In the genomic region with DNA sequence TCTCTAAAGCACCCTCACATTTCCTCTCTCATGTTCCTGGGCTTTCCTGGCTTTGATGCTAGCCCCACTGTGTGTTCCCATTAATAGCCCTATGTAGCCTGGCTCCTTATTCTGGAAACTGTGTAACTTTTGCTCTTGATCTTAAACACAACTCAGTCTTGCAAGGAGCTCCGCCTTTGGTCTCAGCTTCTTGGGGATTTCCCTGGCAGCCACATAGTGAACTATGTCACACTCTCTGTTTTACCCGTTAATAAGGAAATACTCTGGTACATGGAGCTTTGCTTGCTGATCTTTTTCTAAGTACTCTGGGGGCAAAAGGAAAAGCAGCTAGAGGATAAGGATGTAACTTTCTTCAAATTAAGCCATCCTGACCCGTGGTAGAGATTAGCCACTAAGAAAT, we compare ENCODE assay signal across 12 cellular contexts.
A peak's percentile ranks its signal among the peaks of the same experiment; 100 is the strongest.
DNase-seq lines count a peak whose midpoint lies in the region; ATAC-seq, FAIRE-seq and TF ChIP-seq lines count a peak whose summit lies in the region.
"Had no signal": no experiment of that assay in that cellular context is flagged by ENCODE, and none has a peak within 500 bp of the region (broad histone marks: within the 10 kb centered on the region; RNA-seq: fewer than 3 reads in every experiment).

No MANE protein-coding gene starts in this region.

- peak; percentile 59 for DNase-seq in GM13976 (ENCODE audit: low spot score)
- DNase-seq in hepatocyte (ENCODE audit: low spot score), result no peak
- DNase-seq in NCI-H187 treated with DMSO at 0.1 percent for 48 hours (lab: John Stamatoyannopoulos, UW), result no peak
- DNase-seq in ovary, result no peak
- DNase-seq in MG63, result no peak
- DNase-seq in HepG2 (ENCODE audit: low spot score), result no peak
- DNase-seq: hypothalamus, NCI-H446 had no signal

- BruUV-seq in HepG2 (replicated peaks; lab: Mats Ljungman, UMichigan), result no TSS peak

- peaks cover 9% of the 10 kb centered on the region for H4K20me1 ChIP-seq in hepatocyte (ENCODE audit: insufficient read depth, poor library complexity, severe bottlenecking)
- H4K20me1 ChIP-seq in HepG2 (ENCODE audit: insufficient read depth, low read length), result 0 out of 2 replicates have a peak, but pooled peaks cover 5% of the 10 kb centered on the region

- TF ChIP-seq POLR2A in ovary (IDR thresholded peaks at IDR 0.05) (no peak), HepG2 (IDR thresholded peaks at IDR 0.05; ENCODE audit: insufficient read depth in 1 of 2, low read depth in 2 of 2, low read length in 2 of 2) (no peak)

- no peak for FAIRE-seq in HepG2 (lab: Jason Lieb, UNC)
- FAIRE-seq: bronchial epithelial cell, TTC549 had no signal

- TF ChIP-seq CTCF in GM13976 (IDR thresholded peaks at IDR 0.05; ENCODE audit: borderline replicate concordance, control extremely low read depth, extremely low read depth, insufficient read depth, missing control alignments), result no peak
- TF ChIP-seq CTCF in hepatocyte (IDR thresholded peaks at IDR 0.05; ENCODE audit: poor library complexity), result no peak
- TF ChIP-seq CTCF in ovary (IDR thresholded peaks at IDR 0.05), result no peak
- TF ChIP-seq CTCF in HepG2 (CRISPR knock-in tag; IDR thresholded peaks at IDR 0.05), result no peak

- H3K4me3 ChIP-seq in hepatocyte, result no peak overlapping the region
- H3K4me3 ChIP-seq in ovary, result no peak overlapping the region
- no peak overlapping the region for H3K4me3 ChIP-seq in MG63
- H3K4me3 ChIP-seq in HepG2 (replicated peaks in 1 of 3; ENCODE audit: insufficient read depth in 1 of 3, low read depth in 2 of 3, low read length in 3 of 3), result no peak overlapping the region

- WGBS in hepatocyte (ENCODE audit: low lambda C conversion rate, missing lambda C conversion rate), result 81% methylated on average over 3 of the region's 3 CpGs
- 66 to 76% (median 75%) methylated on average over 3 of the region's 3 CpGs for WGBS in ovary, 3 donors
- WGBS in HepG2 (ENCODE audit: low lambda C conversion rate), result 100% methylated on average over 3 of the region's 3 CpGs

- H3K27ac ChIP-seq in hepatocyte, result peak overlapping the region; percentile 43
- H3K27ac ChIP-seq in ovary, result no peak overlapping the region
- no peak overlapping the region for H3K27ac ChIP-seq in HepG2 (ENCODE audit: extremely low read length, insufficient read depth, low read length)

- no peaks in the 10 kb centered on the region for H3K36me3 ChIP-seq in hepatocyte (replicated peaks; ENCODE audit: insufficient read depth, low read depth)
- H3K36me3 ChIP-seq in ovary, result no peaks in the 10 kb centered on the region
- H3K36me3 ChIP-seq in MG63, result no peaks in the 10 kb centered on the region
- peaks cover 0 to 2% of the 10 kb centered on the region in 2 experiments; a peak in 2 of 5 replicates for H3K36me3 ChIP-seq in HepG2 (replicated peaks in 1 of 2; ENCODE audit: control insufficient read depth in 1 of 2, insufficient read depth in 2 of 2, low read length in 2 of 2)

- no peaks in the 10 kb centered on the region for H3K9me2 ChIP-seq in hepatocyte (replicated peaks; ENCODE audit: insufficient read depth)

- TF ChIP-seq RAD21 in HepG2 (CRISPR knock-in tag; IDR thresholded peaks at IDR 0.05), result no peak

- in situ Hi-C loops in GM13976 (cut with MboI; ENCODE audit: low sequenced_read_pairs, unreplicated experiment), result no loop called here
- in situ Hi-C loops in HepG2 (cut with HindIII; ENCODE audit: extremely low pct_ligation_motif_present, low pct_unique_long_range_greater_than_20kb), result no loop called here

- peaks cover 99% of the 10 kb centered on the region for H3K79me2 ChIP-seq in hepatocyte
- H3K79me2 ChIP-seq in HepG2 (ENCODE audit: insufficient read depth, low read length), result peaks cover 29% of the 10 kb centered on the region

- H3K27me3 ChIP-seq in hepatocyte, result no peaks in the 10 kb centered on the region
- no peaks in the 10 kb centered on the region for H3K27me3 ChIP-seq in ovary
- H3K27me3 ChIP-seq in MG63, result no peaks in the 10 kb centered on the region
- no peaks in the 10 kb centered on the region; a peak in 1 of 5 replicates for H3K27me3 ChIP-seq in HepG2 (ENCODE audit: control insufficient read depth in 1 of 2, insufficient read depth in 2 of 2, low read length in 2 of 2)

- POLR2A ChIA-PET in HepG2 (lab: Yijun Ruan, JAX), result no interaction called here

- no peaks in the 10 kb centered on the region for H3K9me3 ChIP-seq in hepatocyte (ENCODE audit: low read depth)
- no peaks in the 10 kb centered on the region for H3K9me3 ChIP-seq in ovary
- H3K9me3 ChIP-seq in MG63, result peaks cover 15% of the 10 kb centered on the region
- peaks cover 11% of the 10 kb centered on the region; the same call in 1 of the 2 replicates for H3K9me3 ChIP-seq in HepG2 (ENCODE audit: low read length)

- CTCF ChIA-PET in HepG2 (lab: Yijun Ruan, JAX; ENCODE audit: low intra/inter-chr PET ratio, low total read pairs), result no interaction called here

- ATAC-seq in GM21367 (IDR thresholded peaks at IDR 0.05; ENCODE audit: unreplicated experiment), result peak; percentile 53
- peak; percentile 87 for ATAC-seq in HG03378 (IDR thresholded peaks at IDR 0.05; ENCODE audit: unreplicated experiment)
- no peak for ATAC-seq in HepG2

- no peak overlapping the region for H3K4me2 ChIP-seq in hepatocyte
- no peak overlapping the region for H3K4me2 ChIP-seq in HepG2 (ENCODE audit: low read depth, low read length)

- H3K4me1 ChIP-seq in hepatocyte (ENCODE audit: insufficient read depth), result peaks cover 8% of the 10 kb centered on the region
- H3K4me1 ChIP-seq in ovary (ENCODE audit: insufficient read depth), result no peaks in the 10 kb centered on the region
- H3K4me1 ChIP-seq in HepG2 (ENCODE audit: insufficient read depth, low read length), result no peaks in the 10 kb centered on the region

- intact Hi-C loops in ovary (cut with DNase I), result no loop called here
- intact Hi-C loops in HepG2 (cut with micrococcal nuclease; ENCODE audit: unreplicated experiment), result no loop called here

- TF ChIP-seq EP300 in ovary (IDR thresholded peaks at IDR 0.05) (no peak), HepG2 (IDR thresholded peaks at IDR 0.05; ENCODE audit: low read depth in 2 of 2, low read length in 2 of 2) (no peak), HepG2 (CRISPR knock-in tag; IDR thresholded peaks at IDR 0.05; ENCODE audit: borderline replicate concordance) (no peak)

- H2AFZ ChIP-seq in hepatocyte (no peak overlapping the region), HepG2 (ENCODE audit: low read length) (no peak overlapping the region)

- no peak overlapping the region for H3K9ac ChIP-seq in HepG2 (ENCODE audit: insufficient read depth, low read depth, low read length)

TF ChIP-seq in HepG2, 621 proteins besides CTCF, POLR2A, EP300 and RAD21:
- TF ChIP-seq SP4 (CRISPR knock-in tag; IDR thresholded peaks at IDR 0.05), result no peak
- TF ChIP-seq ZBTB1 (CRISPR knock-in tag; IDR thresholded peaks at IDR 0.05; ENCODE audit: borderline replicate concordance), result no peak
- no peak for TF ChIP-seq ZNF446 (CRISPR knock-in tag; IDR thresholded peaks at IDR 0.05)
- TF ChIP-seq MLLT10 (CRISPR knock-in tag; IDR thresholded peaks at IDR 0.05), result no peak
- no peak for TF ChIP-seq RELA (CRISPR knock-in tag; IDR thresholded peaks at IDR 0.05)
- TF ChIP-seq PITX1 (CRISPR knock-in tag; IDR thresholded peaks at IDR 0.05), result no peak
- no peak for TF ChIP-seq ZNF878 (CRISPR knock-in tag; IDR thresholded peaks at IDR 0.05)
- no peak for TF ChIP-seq ZFP90 (CRISPR knock-in tag; IDR thresholded peaks at IDR 0.05; ENCODE audit: borderline replicate concordance)
- TF ChIP-seq FOXK2 (IDR thresholded peaks at IDR 0.05), result no peak
- TF ChIP-seq HNF4A (CRISPR knock-in tag; IDR thresholded peaks at IDR 0.05), result no peak
